ENCODE assay signal across 3 cellular contexts in the genomic region with DNA sequence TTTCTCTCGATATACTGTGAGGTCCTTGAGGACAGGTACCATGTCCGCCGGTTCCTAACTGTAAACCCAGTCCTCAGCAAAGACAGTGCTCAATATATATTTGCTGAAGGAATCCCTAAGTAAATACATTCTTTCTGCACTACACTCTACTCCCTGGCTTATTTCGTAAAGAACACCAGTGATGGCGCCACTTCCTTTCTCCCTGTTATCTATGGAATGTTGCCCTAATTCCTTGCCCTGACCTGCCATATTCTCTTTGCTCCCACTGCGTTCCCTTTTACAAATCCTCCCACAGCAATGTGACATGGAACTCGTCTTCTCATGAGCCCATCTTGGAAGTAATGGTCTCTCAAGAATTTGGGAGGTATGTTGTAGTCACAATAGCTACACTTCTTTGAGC.
"Had no signal": no experiment of that assay in that cellular context is flagged by ENCODE, and none has a peak within 500 bp of the region (broad histone marks: within the 10 kb centered on the region; RNA-seq: fewer than 3 reads in every experiment).

No MANE protein-coding gene starts in this region.

- H3K4me3 ChIP-seq: GM12878 had no signal

- ATAC-seq: GM12878 had no signal

- DNase-seq: GDM1, GF-D8 had no signal
